11 cellular contexts compared by ENCODE assay signal in genomic region chr2:36404754-36405153, GRCh38. TPM values are rescaled to one million over a fixed set of nuclear protein-coding genes. Genes with fewer than 3 reads are reported as not detected.
DNase-seq lines count a peak whose midpoint lies in the region; ATAC-seq and TF ChIP-seq lines count a peak whose summit lies in the region.
"Had no signal": no experiment of that assay in that cellular context is flagged by ENCODE, and none has a peak within 500 bp of the region (broad histone marks: within the 10 kb centered on the region; RNA-seq: fewer than 3 reads in every experiment).

No MANE protein-coding gene starts in this region.

- no peak overlapping the region for H3K4me2 ChIP-seq in osteoblast (ENCODE audit: insufficient read depth, low read length)

- H3K9me3 ChIP-seq in osteoblast (ENCODE audit: low read depth, low read length) (no peaks in the 10 kb centered on the region), upper lobe of right lung (no peaks in the 10 kb centered on the region)
- H3K9me3 ChIP-seq: adrenal gland, mucosa of descending colon had no signal

- H3K27me3 ChIP-seq in osteoblast (ENCODE audit: insufficient read depth, low read length) (no peaks in the 10 kb centered on the region), upper lobe of right lung (no peaks in the 10 kb centered on the region)
- H3K27me3 ChIP-seq: adrenal gland had no signal

- DNase-seq in osteoblast (ENCODE audit: insufficient read length, low spot score, missing footprints) (no peak), upper lobe of right lung (no peak), Right ventricle myocardium inferior (ENCODE audit: missing footprints) (no peak)
- DNase-seq in activated naive CD8-positive, alpha-beta T cell treated with anti-CD3 and anti-CD28 coated beads, Interleukin-2, amount 50 U/mL, for 24 hours: no peak
- DNase-seq in activated T-cell treated with anti-CD3 and anti-CD28 coated beads, Interleukin-2, amount 50 U/mL, for 48 hours: no peak
- DNase-seq: adrenal gland, mucosa of descending colon, NCI-H1092 treated with DMSO at 0.1 percent for 48 hours had no signal

- no peak overlapping the region for H3K27ac Mint-ChIP-seq in activated naive CD8-positive, alpha-beta T cell treated with anti-CD3 and anti-CD28 coated beads, Interleukin-2, amount 50 U/mL, for 24 hours

- H3K4me1 ChIP-seq in osteoblast (ENCODE audit: insufficient read depth, low read length) (peaks cover 85% of the 10 kb centered on the region), upper lobe of right lung (peaks cover 26% of the 10 kb centered on the region)

- TF ChIP-seq CTCF in osteoblast (IDR thresholded peaks at IDR 0.05; ENCODE audit: extremely low read depth, low read depth, low read length) (no peak), upper lobe of right lung (IDR thresholded peaks at IDR 0.05) (no peak)

- no peaks in the 10 kb centered on the region for H3K36me3 Mint-ChIP-seq in activated naive CD8-positive, alpha-beta T cell treated with anti-CD3 and anti-CD28 coated beads, Interleukin-2, amount 50 U/mL, for 24 hours (ENCODE audit: low read depth)

- H3K4me3 Mint-ChIP-seq in activated naive CD8-positive, alpha-beta T cell treated with anti-CD3 and anti-CD28 coated beads, Interleukin-2, amount 50 U/mL, for 24 hours: no peak overlapping the region

- ATAC-seq in GM18870 (IDR thresholded peaks at IDR 0.05; ENCODE audit: unreplicated experiment) (peak; percentile 41), GM21786 (IDR thresholded peaks at IDR 0.05; ENCODE audit: unreplicated experiment) (peak; percentile 67), HG03460 (IDR thresholded peaks at IDR 0.05; ENCODE audit: unreplicated experiment) (peak; percentile 56), upper lobe of right lung (no peak), Right ventricle myocardium inferior (no peak)
- no peak for ATAC-seq in activated naive CD8-positive, alpha-beta T cell treated with anti-CD3 and anti-CD28 coated beads, Interleukin-2, amount 50 U/mL, for 24 hours
- ATAC-seq: mucosa of descending colon had no signal

- H3K36me3 ChIP-seq in osteoblast (ENCODE audit: insufficient read depth, low read length) (peaks cover 36% of the 10 kb centered on the region), upper lobe of right lung (no peaks in the 10 kb centered on the region)
- H3K36me3 ChIP-seq: adrenal gland had no signal

- H3K27ac ChIP-seq in osteoblast (ENCODE audit: low read depth, low read length): peak overlapping the region; percentile 91
- no peak overlapping the region for H3K27ac ChIP-seq in upper lobe of right lung
- H3K27ac ChIP-seq: adrenal gland had no signal

- no peak overlapping the region for H3K4me3 ChIP-seq in osteoblast (ENCODE audit: insufficient read depth, low read length)
- H3K4me3 ChIP-seq in upper lobe of right lung: no peak overlapping the region
- H3K4me3 ChIP-seq: adrenal gland, mucosa of descending colon had no signal

- H3K4me1 Mint-ChIP-seq in activated naive CD8-positive, alpha-beta T cell treated with anti-CD3 and anti-CD28 coated beads, Interleukin-2, amount 50 U/mL, for 24 hours: peaks cover 3% of the 10 kb centered on the region

- peaks cover 31% of the 10 kb centered on the region for H4K20me1 ChIP-seq in osteoblast (ENCODE audit: insufficient read depth, low read length)

- peaks cover 98% of the 10 kb centered on the region for H3K79me2 ChIP-seq in osteoblast (ENCODE audit: insufficient read depth, low read length)

- no peak overlapping the region for H2AFZ ChIP-seq in osteoblast (ENCODE audit: low read length)

- H3K27me3 Mint-ChIP-seq in activated naive CD8-positive, alpha-beta T cell treated with anti-CD3 and anti-CD28 coated beads, Interleukin-2, amount 50 U/mL, for 24 hours: peaks cover 2% of the 10 kb centered on the region

- intact Hi-C loops in upper lobe of right lung (cut with DNase I): no loop called here
- intact Hi-C loops in Right ventricle myocardium inferior (cut with DNase I): loop anchor here (5.0 kb wide), 2 partner anchors 32 to 78 kb away; no protein-coding TSS in a partner anchor

- no peaks in the 10 kb centered on the region for H3K9me3 Mint-ChIP-seq in activated naive CD8-positive, alpha-beta T cell treated with anti-CD3 and anti-CD28 coated beads, Interleukin-2, amount 50 U/mL, for 24 hours

RNA-seq across cellular contexts. Expression of gene CRIM1, which starts 49.2 kb away (rescaled TPM):
- total RNA-seq in osteoblast: 321 and 362 TPM in 2 replicates
- total RNA-seq in upper lobe of right lung: 158 TPM
- 21.7 TPM for total RNA-seq in Right ventricle myocardium inferior

Comparison
In these comparisons a context has a peak if more than half of its experiments do, and no peak if none do; other contexts are left out.
1. ATAC-seq: peak in GM18870 (single experiment), GM21786 (single experiment) and HG03460 (single experiment); none in upper lobe of right lung (single experiment), Right ventricle myocardium inferior (single experiment) and activated naive CD8-positive, alpha-beta T cell treated with anti-CD3 and anti-CD28 coated beads, Interleukin-2, amount 50 U/mL, for 24 hours (single experiment).